9 cellular contexts compared by ENCODE assay signal in the genomic region with DNA sequence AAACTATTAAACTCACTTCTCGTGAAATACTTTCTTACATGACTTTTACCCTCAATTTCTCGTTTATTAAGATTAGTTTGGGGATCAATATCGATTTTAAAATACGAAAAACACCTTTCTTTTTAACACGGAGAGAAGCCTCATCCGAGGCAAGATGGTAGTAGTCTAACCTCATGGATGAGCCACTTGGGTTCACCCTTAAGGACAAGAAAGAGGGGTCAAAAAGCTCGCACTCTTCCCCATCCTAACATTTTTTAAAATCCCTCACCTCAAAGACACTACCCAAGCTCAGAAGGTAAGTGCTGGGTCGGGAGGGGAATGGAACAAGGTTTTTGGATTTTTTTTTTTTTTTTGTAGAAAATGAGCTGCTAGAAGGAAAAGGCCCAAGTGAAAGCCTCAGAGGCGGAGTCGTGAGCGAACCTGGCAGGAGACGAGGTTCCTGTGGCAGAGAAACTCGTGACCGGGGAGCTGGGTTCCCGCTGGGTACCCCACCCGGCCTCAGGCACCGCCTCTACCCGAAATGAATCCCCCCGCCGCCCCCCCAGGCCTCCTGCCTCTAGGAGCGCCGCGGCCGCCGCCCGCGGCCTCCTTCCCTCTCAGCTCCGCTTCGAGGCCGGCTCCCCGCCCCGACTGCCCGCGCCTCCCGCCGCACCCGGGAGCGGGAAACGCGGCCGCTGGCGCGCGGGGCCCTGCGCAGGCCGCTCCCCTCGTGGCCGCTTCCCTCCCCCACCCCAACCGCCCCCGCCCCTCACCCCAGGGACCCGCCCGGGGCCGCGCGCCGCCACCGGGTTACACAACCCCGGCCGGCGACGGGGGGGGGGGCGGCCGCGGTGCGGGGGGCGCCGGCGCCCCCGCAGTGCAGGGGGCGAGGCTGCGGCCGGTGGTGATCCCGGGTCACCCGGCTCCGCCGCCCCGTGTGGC. TPM values are rescaled to one million over a fixed set of nuclear protein-coding genes. Genes with fewer than 3 reads are reported as not detected.
DNase-seq lines count a peak whose midpoint lies in the region; ATAC-seq and FAIRE-seq lines count a peak whose summit lies in the region.
"Had no signal": no experiment of that assay in that cellular context is flagged by ENCODE, and none has a peak within 500 bp of the region (broad histone marks: within the 10 kb centered on the region; RNA-seq: fewer than 3 reads in every experiment).

No MANE protein-coding gene starts in this region.

- H3K27ac ChIP-seq in right cardiac atrium (ENCODE audit: low read length) = peak overlapping the region; percentile 95
- H3K27ac ChIP-seq in rectal smooth muscle tissue (ENCODE audit: low read depth, low read length) = peak overlapping the region; percentile 97

- no peak for FAIRE-seq in urothelium cell line (lab: Jason Lieb, UNC)
- FAIRE-seq: endometrium had no signal

- H3K9me3 Mint-ChIP-seq in T-helper 1 cell treated with Interleukin-12 subunit alpha and Interleukin-12 subunit beta and Interleukin-4 antibody, amounts not matched to agents 30 μg/mL and 1 μg/mL, for 36 hours = no peaks in the 10 kb centered on the region

- no peaks in the 10 kb centered on the region for H3K9me3 ChIP-seq in right cardiac atrium (ENCODE audit: control insufficient read depth, low read length)

- H3K36me3 Mint-ChIP-seq in T-helper 1 cell treated with Interleukin-12 subunit alpha and Interleukin-12 subunit beta and Interleukin-4 antibody, amounts not matched to agents 30 μg/mL and 1 μg/mL, for 36 hours (ENCODE audit: low read depth) = peaks cover 31% of the 10 kb centered on the region

- H3K4me1 ChIP-seq in right cardiac atrium (ENCODE audit: control insufficient read depth, insufficient read depth, low read length) (peaks cover 2% of the 10 kb centered on the region), rectal smooth muscle tissue (ENCODE audit: control insufficient read depth, insufficient read depth, low read length) (peaks cover 13% of the 10 kb centered on the region)

- intact Hi-C loops in right cardiac atrium (cut with DNase I) = loop anchor here in 1 of 4 donors (5.0 to 10.0 kb wide), 2 partner anchors 150 to 338 kb away; a partner anchor contains a TSS

- no peaks in the 10 kb centered on the region for H3K36me3 ChIP-seq in rectal smooth muscle tissue (ENCODE audit: control insufficient read depth, insufficient read depth, low read length)

- 1% methylated on average over 76 of the region's 77 CpGs for WGBS in right cardiac atrium

- peaks cover 41% of the 10 kb centered on the region for H3K4me1 Mint-ChIP-seq in T-helper 1 cell treated with Interleukin-12 subunit alpha and Interleukin-12 subunit beta and Interleukin-4 antibody, amounts not matched to agents 30 μg/mL and 1 μg/mL, for 36 hours (ENCODE audit: low read depth)

- H3K4me3 ChIP-seq in right cardiac atrium (ENCODE audit: low read length) = peak overlapping the region; percentile 91
- peak overlapping the region; percentile 99 for H3K4me3 ChIP-seq in rectal smooth muscle tissue (ENCODE audit: low read length)

- peak overlapping the region; percentile 99 for H3K9ac ChIP-seq in rectal smooth muscle tissue (ENCODE audit: low read length)

- H3K27me3 ChIP-seq in right cardiac atrium (ENCODE audit: control insufficient read depth, insufficient read depth) (no peaks in the 10 kb centered on the region), rectal smooth muscle tissue (ENCODE audit: control insufficient read depth, insufficient read depth, low read length) (no peaks in the 10 kb centered on the region)

- no peaks in the 10 kb centered on the region for H3K27me3 Mint-ChIP-seq in T-helper 1 cell treated with Interleukin-12 subunit alpha and Interleukin-12 subunit beta and Interleukin-4 antibody, amounts not matched to agents 30 μg/mL and 1 μg/mL, for 36 hours (ENCODE audit: low read depth)

- peak; percentile 64 for DNase-seq in DMS79 treated with DMSO at 0.1 percent for 48 hours (lab: John Stamatoyannopoulos, UW)
- DNase-seq in HUDEP-2 (lab: John Stamatoyannopoulos, UW; ENCODE audit: unreplicated experiment in 76 of 76) = peak in 68 of 76 experiments; percentile 7 to 72 (median 50)
- DNase-seq in anterior cingulate cortex (lab: John Stamatoyannopoulos, UW) = peak in 53 of 58 donors; percentile 6 to 78 (median 43)
- peak; percentile 80 to 91 (median 86) for DNase-seq in right cardiac atrium
- DNase-seq in urothelium cell line (ENCODE audit: low spot score) = peak; percentile 37
- no peak for DNase-seq in amniotic stem cell (lab: John Stamatoyannopoulos, UW)

- peak overlapping the region; percentile 80 for H3K27ac Mint-ChIP-seq in T-helper 1 cell treated with Interleukin-12 subunit alpha and Interleukin-12 subunit beta and Interleukin-4 antibody, amounts not matched to agents 30 μg/mL and 1 μg/mL, for 36 hours

- peak; percentile 12 to 22 for ATAC-seq in right cardiac atrium

- H3K4me3 Mint-ChIP-seq in T-helper 1 cell treated with Interleukin-12 subunit alpha and Interleukin-12 subunit beta and Interleukin-4 antibody, amounts not matched to agents 30 μg/mL and 1 μg/mL, for 36 hours = peak overlapping the region; percentile 100

RNA-seq across cellular contexts. Expression of a gene that starts 1.6 kb away (rescaled TPM):
- 10 to 100 TPM; 30.9 to 44.7 (median 41.4) TPM for total RNA-seq in right cardiac atrium
- 9.7 TPM for polyA plus RNA-seq in right cardiac atrium

RNA-seq across cellular contexts. Expression of a gene that starts 45.7 kb away (rescaled TPM):
- not detected for total RNA-seq in right cardiac atrium
- not detected for polyA plus RNA-seq in right cardiac atrium
